14 cellular contexts compared by ENCODE assay signal in the genomic region with DNA sequence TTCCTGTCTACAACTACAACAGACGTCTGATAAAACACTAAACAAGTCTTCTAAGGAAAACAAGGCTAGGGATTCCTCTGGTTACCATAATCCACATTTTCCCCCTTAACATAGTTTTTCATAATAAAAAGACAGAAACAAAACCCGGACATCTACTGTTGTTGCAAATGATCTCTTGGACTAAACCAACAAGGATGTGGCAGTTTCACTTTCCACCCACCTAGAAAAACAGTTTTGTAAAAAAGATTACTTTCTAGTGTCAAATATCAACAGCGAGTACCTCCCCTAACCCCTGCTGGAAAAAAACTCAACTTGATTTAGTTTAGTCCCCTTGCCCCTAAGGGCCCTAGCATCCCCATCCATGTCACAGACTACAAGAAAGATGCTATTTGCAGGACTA. TPM values are rescaled to one million over a fixed set of nuclear protein-coding genes. Genes with fewer than 3 reads are reported as not detected.
DNase-seq lines count a peak whose midpoint lies in the region; ATAC-seq and TF ChIP-seq lines count a peak whose summit lies in the region.
"Had no signal": no experiment of that assay in that cellular context is flagged by ENCODE, and none has a peak within 500 bp of the region (broad histone marks: within the 10 kb centered on the region; RNA-seq: fewer than 3 reads in every experiment).

No MANE protein-coding gene starts in this region.

- no peaks in the 10 kb centered on the region for H3K9me3 Mint-ChIP-seq in activated naive CD4-positive, alpha-beta T cell treated with anti-CD3 and anti-CD28 coated beads, Interleukin-2, amount 10 ng/mL, durations not matched to agents 7 days and 5 days
- H3K9me3 Mint-ChIP-seq in activated B cell treated with CpG ODN at 0.5 μM for 24 hours (no peaks in the 10 kb centered on the region), H9 (no peaks in the 10 kb centered on the region; a peak in 1 of 5 replicates)
- H3K9me3 Mint-ChIP-seq in stimulated activated naive CD8-positive, alpha-beta T cell treated with anti-CD3 and anti-CD28 coated beads, Interleukin-15, amount 100 ng/mL, for 72 hours, result no peaks in the 10 kb centered on the region

- H2BK15ac ChIP-seq in H9 (ENCODE audit: low read depth, low read length), result no peak overlapping the region

- H3K4me3 Mint-ChIP-seq in activated naive CD4-positive, alpha-beta T cell treated with anti-CD3 and anti-CD28 coated beads, Interleukin-2, amount 10 ng/mL, durations not matched to agents 7 days and 5 days, result peak overlapping the region; percentile 56
- H3K4me3 Mint-ChIP-seq in activated B cell treated with CpG ODN at 0.5 μM for 24 hours (no peak overlapping the region), H9 (no peak overlapping the region; a peak in 1 of 5 replicates)
- peak overlapping the region; percentile 56 to 64 for H3K4me3 Mint-ChIP-seq in stimulated activated naive CD8-positive, alpha-beta T cell treated with anti-CD3 and anti-CD28 coated beads, Interleukin-15, amount 100 ng/mL, for 72 hours

- H4K5ac ChIP-seq in H9 (ENCODE audit: insufficient read length, low read depth, low read length), result no peak overlapping the region

- H3K23me2 ChIP-seq in H9 (ENCODE audit: insufficient read length, low read depth, low read length, poor library complexity, severe bottlenecking), result peaks cover 18% of the 10 kb centered on the region

- no peak for ATAC-seq in activated B cell treated with CpG ODN at 0.5 μM for 24 hours (ENCODE audit: low read depth)
- ATAC-seq in left lung, result no peak
- ATAC-seq in stimulated activated naive CD8-positive, alpha-beta T cell treated with anti-CD3 and anti-CD28 coated beads, Interleukin-15, amount 100 ng/mL, for 72 hours, result no peak
- ATAC-seq in GM19035 (IDR thresholded peaks at IDR 0.05; ENCODE audit: unreplicated experiment), result no peak

- no peak overlapping the region for H2AFZ ChIP-seq in H9 (ENCODE audit: low read length)

- POLR2A ChIA-PET in activated B cell treated with CpG ODN at 0.5 μM for 24 hours (lab: Charles Lee), result interaction anchor here (1.0 to 1.4 kb wide), 4 partner anchors 14 to 127 kb away, joined by 3 to 5 read pairs (median 4); a partner anchor contains a TSS

- no peak for DNase-seq in activated naive CD4-positive, alpha-beta T cell treated with anti-CD3 and anti-CD28 coated beads, Interleukin-2, amount 10 ng/mL, durations not matched to agents 7 days and 5 days
- no peak for DNase-seq in activated naive CD4-positive, alpha-beta T cell treated with Interleukin-2 at 50 U/mL for 16 hours
- no peak for DNase-seq in activated B cell treated with CpG ODN at 0.5 μM for 24 hours
- DNase-seq in left lung, result no peak
- DNase-seq in stimulated activated naive CD8-positive, alpha-beta T cell treated with anti-CD3 and anti-CD28 coated beads, Interleukin-15, amount 100 ng/mL, for 72 hours, result no peak
- no peak for DNase-seq in EL
- DNase-seq in H9, result no peak
- DNase-seq: activated CD8-positive, alpha-beta memory T cell treated with anti-CD3 and anti-CD28 coated beads for 24 hours; caudate nucleus; NCI-H446 treated with DMSO at 0.1 percent for 48 hours; SIG-M5 had no signal

- intact Hi-C loops in activated B cell treated with CpG ODN at 0.5 μM for 24 hours (cut with micrococcal nuclease) (no loop called here), left lung (cut with DNase I) (no loop called here)

- H3K4me2 ChIP-seq in H9 (ENCODE audit: insufficient read depth, insufficient read length, low read length), result no peak overlapping the region

- peaks cover 85% of the 10 kb centered on the region for H3K4me1 Mint-ChIP-seq in activated naive CD4-positive, alpha-beta T cell treated with anti-CD3 and anti-CD28 coated beads, Interleukin-2, amount 10 ng/mL, durations not matched to agents 7 days and 5 days
- peaks cover 38% of the 10 kb centered on the region for H3K4me1 Mint-ChIP-seq in activated B cell treated with CpG ODN at 0.5 μM for 24 hours
- H3K4me1 Mint-ChIP-seq in stimulated activated naive CD8-positive, alpha-beta T cell treated with anti-CD3 and anti-CD28 coated beads, Interleukin-15, amount 100 ng/mL, for 72 hours, result peaks cover 76% of the 10 kb centered on the region
- peaks cover 31 to 52% of the 10 kb centered on the region in 2 experiments for H3K4me1 Mint-ChIP-seq in H9

- H3K4me1 ChIP-seq in left lung, result peaks cover 17 to 38% of the 10 kb centered on the region in 2 donors
- peaks cover 2% of the 10 kb centered on the region; the same call in 1 of the 2 replicates for H3K4me1 ChIP-seq in H9 (ENCODE audit: insufficient read depth, low read length)
- H3K4me1 ChIP-seq: HAP-1 had no signal

- H3K14ac ChIP-seq in H9 (ENCODE audit: insufficient read depth, low read length), result no peak overlapping the region

- H3K27ac ChIP-seq in left lung (peak overlapping the region; percentile 23 to 49), H9 (ENCODE audit: insufficient read length, low read depth, low read length) (no peak overlapping the region)

- H3K23ac ChIP-seq in H9 (ENCODE audit: insufficient read length, low read depth, low read length), result no peak overlapping the region

- H3K79me2 ChIP-seq in H9 (ENCODE audit: insufficient read depth, low read length), result no peaks in the 10 kb centered on the region

- H3K18ac ChIP-seq in H9 (ENCODE audit: insufficient read length, low read depth, low read length), result no peak overlapping the region

- H4K20me1 ChIP-seq in H9 (ENCODE audit: control insufficient read depth, insufficient read depth, insufficient read length), result no peaks in the 10 kb centered on the region

- peak overlapping the region; percentile 98 for H3K27ac Mint-ChIP-seq in activated naive CD4-positive, alpha-beta T cell treated with anti-CD3 and anti-CD28 coated beads, Interleukin-2, amount 10 ng/mL, durations not matched to agents 7 days and 5 days
- peak overlapping the region; percentile 16 for H3K27ac Mint-ChIP-seq in activated B cell treated with CpG ODN at 0.5 μM for 24 hours
- peak overlapping the region; percentile 68 to 92 for H3K27ac Mint-ChIP-seq in stimulated activated naive CD8-positive, alpha-beta T cell treated with anti-CD3 and anti-CD28 coated beads, Interleukin-15, amount 100 ng/mL, for 72 hours
- H3K27ac Mint-ChIP-seq in H9, result peak overlapping the region in 1 of 3 experiments; percentile 87; a peak in 1 of 7 replicates

- H3K36me3 ChIP-seq in left lung, result peaks cover 0 to 77% of the 10 kb centered on the region in 2 donors

- CTCF ChIA-PET in activated naive CD4-positive, alpha-beta T cell treated with anti-CD3 and anti-CD28 coated beads, Interleukin-2, amount 10 ng/mL, durations not matched to agents 7 days and 5 days (lab: Charles Lee), result interaction anchor here (0.7 kb wide), 2 partner anchors 18 to 33 kb away, joined by 3 read pairs; no protein-coding TSS in a partner anchor
- CTCF ChIA-PET in activated B cell treated with CpG ODN at 0.5 μM for 24 hours (lab: Charles Lee), result no interaction called here

- no peak overlapping the region for H2BK5ac ChIP-seq in H9 (ENCODE audit: insufficient read length, low read length)

- H3K4ac ChIP-seq in H9 (ENCODE audit: low read depth, low read length), result no peak overlapping the region

- H2BK12ac ChIP-seq in H9 (ENCODE audit: insufficient read length, low read depth, low read length), result no peak overlapping the region

- H4K91ac ChIP-seq in H9 (ENCODE audit: insufficient read length, low read depth, low read length), result no peak overlapping the region

- H2AK5ac ChIP-seq in H9 (ENCODE audit: insufficient read length, low read length), result no peak overlapping the region

- no peak overlapping the region for H2BK20ac ChIP-seq in H9 (ENCODE audit: low read depth, low read length, poor library complexity, severe bottlenecking)

- H3K9ac ChIP-seq in H9 (ENCODE audit: extremely low read depth, insufficient read length, low read length), result no peak overlapping the region

- no peaks in the 10 kb centered on the region for H3K27me3 Mint-ChIP-seq in activated naive CD4-positive, alpha-beta T cell treated with anti-CD3 and anti-CD28 coated beads, Interleukin-2, amount 10 ng/mL, durations not matched to agents 7 days and 5 days
- H3K27me3 Mint-ChIP-seq in activated B cell treated with CpG ODN at 0.5 μM for 24 hours (no peaks in the 10 kb centered on the region), H9 (ENCODE audit: low read depth) (no peaks in the 10 kb centered on the region)
- no peaks in the 10 kb centered on the region for H3K27me3 Mint-ChIP-seq in stimulated activated naive CD8-positive, alpha-beta T cell treated with anti-CD3 and anti-CD28 coated beads, Interleukin-15, amount 100 ng/mL, for 72 hours

- H4K8ac ChIP-seq in H9 (replicated peaks; ENCODE audit: insufficient read length, low read depth, low read length), result no peak overlapping the region

- H3K56ac ChIP-seq in H9 (ENCODE audit: insufficient read length, low read depth, low read length), result no peak overlapping the region

- H2BK120ac ChIP-seq in H9 (ENCODE audit: low read depth, low read length, poor library complexity, severe bottlenecking), result no peak overlapping the region

- no peak overlapping the region for H3K4me3 ChIP-seq in left lung
- H3K4me3 ChIP-seq: HAP-1 had no signal

- peaks cover 2% of the 10 kb centered on the region for H3K79me1 ChIP-seq in H9 (ENCODE audit: insufficient read depth, low read depth, low read length, poor library complexity, severe bottlenecking)

- H3T11ph ChIP-seq in H9 (ENCODE audit: low read length), result no peak overlapping the region

- H3K36me3 Mint-ChIP-seq in activated naive CD4-positive, alpha-beta T cell treated with anti-CD3 and anti-CD28 coated beads, Interleukin-2, amount 10 ng/mL, durations not matched to agents 7 days and 5 days, result peaks cover 73% of the 10 kb centered on the region
- H3K36me3 Mint-ChIP-seq in activated B cell treated with CpG ODN at 0.5 μM for 24 hours (ENCODE audit: low read depth) (peaks cover 77% of the 10 kb centered on the region), H9 (ENCODE audit: insufficient read depth in 1 of 3, low read depth in 3 of 3) (peaks cover 41 to 75% (median 70%) of the 10 kb centered on the region in 3 experiments)

- H3K9me3 ChIP-seq in left lung (no peaks in the 10 kb centered on the region), H9 (ENCODE audit: control insufficient read depth, low read depth, low read length) (no peaks in the 10 kb centered on the region)
- H3K9me3 ChIP-seq: HAP-1 had no signal

- no peak for TF ChIP-seq CTCF in activated B cell treated with CpG ODN at 0.5 μM for 24 hours (IDR thresholded peaks at IDR 0.05)
- TF ChIP-seq CTCF in left lung (IDR thresholded peaks at IDR 0.05), result no peak
- no peak for TF ChIP-seq CTCF in H9 (conservative IDR thresholded peaks at IDR 0.05)

- WGBS in H9 (ENCODE audit: extremely low coverage, insufficient read length, low lambda C conversion rate), result no CpG with 5 or more reads among the region's 3 CpGs

- H3K27me3 ChIP-seq in left lung (no peaks in the 10 kb centered on the region), H9 (ENCODE audit: insufficient read depth, low read length) (no peaks in the 10 kb centered on the region)

RNA-seq across cellular contexts. Expression of a gene that starts 5.4 kb away (rescaled TPM):
- total RNA-seq in activated B cell treated with CpG ODN at 0.5 μM for 24 hours (1.8 and 2.7 TPM in 2 replicates), left lung (under 1 TPM in 1 of 2 donors, not detected in 1; 0.42 TPM), H9 (2021) (3.2 and 3.4 TPM in 2 replicates)
- total RNA-seq: pulmonary artery endothelial cell had no signal

RNA-seq across cellular contexts. Expression of a gene that starts 5.6 kb away (rescaled TPM):
- total RNA-seq in activated B cell treated with CpG ODN at 0.5 μM for 24 hours (18.6 and 27.8 TPM in 2 replicates), left lung (100 to 1,000 TPM in 1 of 2 donors, 10 to 100 TPM in 1; 77.8 to 109 TPM), H9 (2021) (68.4 and 77.4 TPM in 2 replicates)

RNA-seq across cellular contexts. Expression of a gene that starts 14.4 kb away (rescaled TPM):
- total RNA-seq in activated B cell treated with CpG ODN at 0.5 μM for 24 hours, result 58.2 and 63.9 TPM in 2 replicates
- total RNA-seq in left lung, result 10 to 100 TPM; 31.8 to 43.2 TPM
- total RNA-seq in H9 (2021), result 40.6 and 43.5 TPM in 2 replicates

RNA-seq across cellular contexts. Expression of a gene that starts 15.4 kb away (rescaled TPM):
- total RNA-seq in activated B cell treated with CpG ODN at 0.5 μM for 24 hours, result 35.5 and 44.0 TPM in 2 replicates
- total RNA-seq in left lung, result 10 to 100 TPM; 32.2 to 33.0 TPM
- 31.6 and 33.4 TPM in 2 replicates for total RNA-seq in H9 (2021)

RNA-seq across cellular contexts. Expression of a gene that starts 23.5 kb away (rescaled TPM):
- 0.13 and 0.17 TPM in 2 replicates for total RNA-seq in activated B cell treated with CpG ODN at 0.5 μM for 24 hours
- 1 to 10 TPM in 1 of 2 donors, under 1 TPM in 1; 0.32 to 2.0 TPM for total RNA-seq in left lung
- total RNA-seq in H9 (2021), result 0.59 and 0.79 TPM in 2 replicates

Comparison
In these comparisons a context has a peak if more than half of its experiments do, and no peak if none do; other contexts are left out.
1. H3K4me3 Mint-ChIP-seq: peak in activated naive CD4-positive, alpha-beta T cell treated with anti-CD3 and anti-CD28 coated beads, Interleukin-2, amount 10 ng/mL, durations not matched to agents 7 days and 5 days (single experiment) and stimulated activated naive CD8-positive, alpha-beta T cell treated with anti-CD3 and anti-CD28 coated beads, Interleukin-15, amount 100 ng/mL, for 72 hours (2 of 2); none in activated B cell treated with CpG ODN at 0.5 μM for 24 hours (single experiment) and H9 (0 of 2).